In the genomic region with DNA sequence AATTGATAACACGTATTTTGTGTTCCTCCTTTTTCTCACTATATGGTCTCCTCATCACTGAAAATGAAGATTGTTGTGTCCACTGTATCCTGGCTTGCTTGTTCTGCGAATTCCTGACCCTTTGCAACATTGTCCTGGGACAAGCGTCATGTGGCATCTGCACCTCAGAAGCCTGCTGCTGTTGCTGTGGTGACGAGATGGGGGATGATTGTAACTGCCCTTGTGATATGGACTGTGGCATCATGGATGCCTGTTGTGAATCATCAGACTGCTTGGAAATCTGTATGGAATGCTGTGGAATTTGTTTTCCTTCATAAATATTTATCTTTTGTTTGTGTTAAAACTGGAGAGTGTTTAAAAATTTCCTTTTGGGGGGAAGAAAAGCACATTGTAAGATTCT, we compare ENCODE assay signal across 16 cellular contexts.
DNase-seq lines count a peak whose midpoint lies in the region; ATAC-seq and TF ChIP-seq lines count a peak whose summit lies in the region.
"Had no signal": no experiment of that assay in that cellular context is flagged by ENCODE, and none has a peak within 500 bp of the region (broad histone marks: within the 10 kb centered on the region; RNA-seq: fewer than 3 reads in every experiment).

No MANE protein-coding gene starts in this region.

- peak overlapping the region; percentile 11; the same call in 1 of the 2 replicates for H3K27ac ChIP-seq in DND-41 (ENCODE audit: low read length)
- H3K27ac ChIP-seq: prostate gland, tibial artery had no signal

- H3K4me2 ChIP-seq in DND-41 (ENCODE audit: insufficient read depth, low read length), result no peak overlapping the region

- no peaks in the 10 kb centered on the region for H4K20me1 ChIP-seq in DND-41 (ENCODE audit: insufficient read depth, low read length)

- H3K4me3 Mint-ChIP-seq in progenitor cell of endocrine pancreas (ENCODE audit: low read depth), result no peak overlapping the region
- H3K4me3 Mint-ChIP-seq: activated CD4-positive, alpha-beta T cell treated with anti-CD3 and anti-CD28 coated beads, Interleukin-2, amount 10 ng/mL, durations not matched to agents 24 days and 14 days; activated T-cell treated with anti-CD3 and anti-CD28 coated beads, Interleukin-2, amount 50 U/mL, for 24 hours; CD8-positive, alpha-beta T cell had no signal

- H3K36me3 ChIP-seq in DND-41 (ENCODE audit: insufficient read depth, low read length), result peaks cover 46% of the 10 kb centered on the region
- H3K36me3 ChIP-seq: HAP-1, prostate gland had no signal

- H3K36me3 Mint-ChIP-seq in progenitor cell of endocrine pancreas (ENCODE audit: insufficient read depth), result no peaks in the 10 kb centered on the region

- H3K27ac Mint-ChIP-seq in progenitor cell of endocrine pancreas, result no peak overlapping the region
- H3K27ac Mint-ChIP-seq: activated CD4-positive, alpha-beta T cell treated with anti-CD3 and anti-CD28 coated beads, Interleukin-2, amount 10 ng/mL, durations not matched to agents 24 days and 14 days; activated T-cell treated with anti-CD3 and anti-CD28 coated beads, Interleukin-2, amount 50 U/mL, for 24 hours; CD8-positive, alpha-beta T cell had no signal

- H3K79me2 ChIP-seq in DND-41 (ENCODE audit: insufficient read depth, low read length), result peaks cover 18% of the 10 kb centered on the region

- no peak overlapping the region for H3K4me3 ChIP-seq in DND-41 (ENCODE audit: low read depth in 1 of 2, low read length in 2 of 2)
- no peak overlapping the region for H3K4me3 ChIP-seq in retinal pigment epithelial cell (ENCODE audit: low read length)
- H3K4me3 ChIP-seq: HAP-1, prostate gland, tibial artery had no signal

- peaks cover 45% of the 10 kb centered on the region for H3K4me1 ChIP-seq in DND-41 (ENCODE audit: insufficient read depth, low read length)
- H3K4me1 ChIP-seq: HAP-1, prostate gland had no signal

- DNase-seq in DND-41, result no peak
- peak; percentile 86 for DNase-seq in LHCN-M2 (ENCODE audit: low read depth)
- DNase-seq in fibroblast of peridontal ligament (ENCODE audit: extremely low read depth), result peak; percentile 87
- peak; percentile 64 for DNase-seq in retinal pigment epithelial cell (ENCODE audit: low read depth)
- DNase-seq in stimulated activated CD4-positive, alpha-beta T cell treated with anti-CD3 and anti-CD28 coated beads, Interleukin-4, amount 100 ng/mL, for 1 hour, result no peak
- no peak for DNase-seq in progenitor cell of endocrine pancreas (ENCODE audit: low spot score, unreplicated experiment)
- DNase-seq in occipital lobe (lab: John Stamatoyannopoulos, UW), result no peak
- DNase-seq: activated CD4-positive, alpha-beta T cell treated with anti-CD3 and anti-CD28 coated beads, Interleukin-2, amount 10 ng/mL, durations not matched to agents 24 days and 14 days; activated T-cell treated with anti-CD3 and anti-CD28 coated beads, Interleukin-2, amount 50 U/mL, for 24 hours; CD8-positive, alpha-beta T cell; NCI-H2029; RPMI8226; tibial artery had no signal

- no peaks in the 10 kb centered on the region for H3K9me3 ChIP-seq in DND-41 (ENCODE audit: insufficient read depth, low read length, severe bottlenecking)
- H3K9me3 ChIP-seq: HAP-1, prostate gland, tibial artery had no signal

- no peaks in the 10 kb centered on the region for H3K9me3 Mint-ChIP-seq in progenitor cell of endocrine pancreas (ENCODE audit: low read depth)
- H3K9me3 Mint-ChIP-seq: activated T-cell treated with anti-CD3 and anti-CD28 coated beads, Interleukin-2, amount 50 U/mL, for 24 hours; CD8-positive, alpha-beta T cell had no signal

- H3K27me3 Mint-ChIP-seq in progenitor cell of endocrine pancreas, result no peaks in the 10 kb centered on the region
- H3K27me3 Mint-ChIP-seq: activated CD4-positive, alpha-beta T cell treated with anti-CD3 and anti-CD28 coated beads, Interleukin-2, amount 10 ng/mL, durations not matched to agents 24 days and 14 days; activated T-cell treated with anti-CD3 and anti-CD28 coated beads, Interleukin-2, amount 50 U/mL, for 24 hours had no signal

- no peaks in the 10 kb centered on the region for H3K27me3 ChIP-seq in DND-41 (ENCODE audit: insufficient read depth, low read length, poor library complexity)
- H3K27me3 ChIP-seq: tibial artery had no signal

- no peak overlapping the region for H3K9ac ChIP-seq in DND-41 (ENCODE audit: low read depth, low read length)

- ATAC-seq in DND-41 (ENCODE audit: insufficient read depth, low read depth) (no peak), HG03439 (IDR thresholded peaks at IDR 0.05; ENCODE audit: unreplicated experiment) (no peak)
- ATAC-seq: CD8-positive, alpha-beta T cell had no signal

- H2AFZ ChIP-seq in DND-41 (ENCODE audit: low read depth, low read length), result no peak overlapping the region

- H3K4me1 Mint-ChIP-seq in progenitor cell of endocrine pancreas (ENCODE audit: low read depth), result no peaks in the 10 kb centered on the region

- TF ChIP-seq CTCF in DND-41 (IDR thresholded peaks at IDR 0.05; ENCODE audit: borderline replicate concordance, extremely low read depth, low read length, poor library complexity, severe bottlenecking) (no peak), retinal pigment epithelial cell (conservative IDR thresholded peaks at IDR 0.05; ENCODE audit: low read depth, low read length) (no peak), progenitor cell of endocrine pancreas (IDR thresholded peaks at IDR 0.05; ENCODE audit: unreplicated experiment) (no peak)

Comparison
In these comparisons a context has a peak if more than half of its experiments do, and no peak if none do; other contexts are left out.
1. DNase-seq: peak in LHCN-M2 (single experiment), fibroblast of peridontal ligament (single experiment) and retinal pigment epithelial cell (single experiment); none in DND-41 (single experiment), stimulated activated CD4-positive, alpha-beta T cell treated with anti-CD3 and anti-CD28 coated beads, Interleukin-4, amount 100 ng/mL, for 1 hour (single experiment), progenitor cell of endocrine pancreas (single experiment) and occipital lobe (single experiment).